ENCODE assay signal across 30 cellular contexts in genomic region chr16:75996491-75996890, GRCh38.
DNase-seq lines count a peak whose midpoint lies in the region; ATAC-seq, FAIRE-seq and TF ChIP-seq lines count a peak whose summit lies in the region.
"Had no signal": no experiment of that assay in that cellular context is flagged by ENCODE, and none has a peak within 500 bp of the region (broad histone marks: within the 10 kb centered on the region; RNA-seq: fewer than 3 reads in every experiment).

No MANE protein-coding gene starts in this region.

- CTCF ChIA-PET in HepG2 (lab: Yijun Ruan, JAX; ENCODE audit: low intra/inter-chr PET ratio, low total read pairs): no interaction called here

- H3K4me3 ChIP-seq in bronchial epithelial cell (ENCODE audit: low read depth, low read length) (no peak overlapping the region), HepG2 (replicated peaks in 1 of 3; ENCODE audit: insufficient read depth in 1 of 3, low read depth in 2 of 3, low read length in 3 of 3) (no peak overlapping the region)
- H3K4me3 ChIP-seq: A549, colonic mucosa, esophagus squamous epithelium, gastrocnemius medialis, lung, right lobe of liver had no signal

- H4K20me1 ChIP-seq in H9 (ENCODE audit: control insufficient read depth, insufficient read depth, insufficient read length): no peaks in the 10 kb centered on the region
- H4K20me1 ChIP-seq in HepG2 (ENCODE audit: insufficient read depth, low read length): no peaks in the 10 kb centered on the region

- TF ChIP-seq CTCF in bronchial epithelial cell (IDR thresholded peaks at IDR 0.05; ENCODE audit: insufficient read depth, low read length, severe bottlenecking) (no peak), H9 (conservative IDR thresholded peaks at IDR 0.05) (no peak), HepG2 (CRISPR knock-in tag; IDR thresholded peaks at IDR 0.05) (no peak)

- H3K4me3 Mint-ChIP-seq in H9: no peak overlapping the region
- H3K4me3 Mint-ChIP-seq: activated naive CD4-positive, alpha-beta T cell treated with anti-CD3 and anti-CD28 coated beads, Interleukin-2, amount 10 ng/mL, durations not matched to agents 7 days and 5 days; CD4-positive, alpha-beta T cell; effector memory CD8-positive, alpha-beta T cell; stimulated activated memory B cell treated with anti-CD40 and anti-IgM and Interleukin-4, amounts not matched to agents 10 μg/mL and 1 μg/mL and 100 μg/mL, for 72 hours; type B pancreatic cell had no signal

- H3K79me2 ChIP-seq in H9 (ENCODE audit: insufficient read depth, low read length) (no peaks in the 10 kb centered on the region), HepG2 (ENCODE audit: insufficient read depth, low read length) (no peaks in the 10 kb centered on the region)

- H2BK120ac ChIP-seq in H9 (ENCODE audit: low read depth, low read length, poor library complexity, severe bottlenecking): no peak overlapping the region

- ATAC-seq in HG02852 (IDR thresholded peaks at IDR 0.05; ENCODE audit: unreplicated experiment): peak; percentile 75
- ATAC-seq in HepG2: no peak
- ATAC-seq: A549; effector memory CD8-positive, alpha-beta T cell; gastrocnemius medialis; right lobe of liver; stimulated activated memory B cell treated with anti-CD40 and anti-IgM and Interleukin-4, amounts not matched to agents 10 μg/mL and 1 μg/mL and 100 μg/mL, for 72 hours had no signal

- no peak overlapping the region for H2BK20ac ChIP-seq in H9 (ENCODE audit: low read depth, low read length, poor library complexity, severe bottlenecking)

- in situ Hi-C loops in G401 (cut with HindIII; ENCODE audit: low sequenced_read_pairs) (no loop called here), HepG2 (cut with HindIII; ENCODE audit: extremely low pct_ligation_motif_present, low pct_unique_long_range_greater_than_20kb) (no loop called here)

- H3K9ac ChIP-seq in H9 (ENCODE audit: extremely low read depth, insufficient read length, low read length) (no peak overlapping the region), HepG2 (ENCODE audit: insufficient read depth, low read depth, low read length) (no peak overlapping the region)

- H3K36me3 ChIP-seq in bronchial epithelial cell (ENCODE audit: control insufficient read depth, insufficient read depth, low read length) (no peaks in the 10 kb centered on the region), HepG2 (replicated peaks in 1 of 2; ENCODE audit: control insufficient read depth in 1 of 2, insufficient read depth in 2 of 2, low read length in 2 of 2) (no peaks in the 10 kb centered on the region)
- H3K36me3 ChIP-seq: brain microvascular endothelial cell, colonic mucosa, esophagus squamous epithelium, gastrocnemius medialis, right lobe of liver had no signal

- H2BK5ac ChIP-seq in H9 (ENCODE audit: insufficient read length, low read length): no peak overlapping the region

- no peaks in the 10 kb centered on the region for H3K79me1 ChIP-seq in H9 (ENCODE audit: insufficient read depth, low read depth, low read length, poor library complexity, severe bottlenecking)

- no peak overlapping the region for H4K91ac ChIP-seq in H9 (ENCODE audit: insufficient read length, low read depth, low read length)

- no peak overlapping the region for H3K23ac ChIP-seq in H9 (ENCODE audit: insufficient read length, low read depth, low read length)

- no peak overlapping the region for H2BK12ac ChIP-seq in H9 (ENCODE audit: insufficient read length, low read depth, low read length)

- no peaks in the 10 kb centered on the region for H3K23me2 ChIP-seq in H9 (ENCODE audit: insufficient read length, low read depth, low read length, poor library complexity, severe bottlenecking)

- H4K5ac ChIP-seq in H9 (ENCODE audit: insufficient read length, low read depth, low read length): no peak overlapping the region

- H3K4me2 ChIP-seq in H9 (ENCODE audit: insufficient read depth, insufficient read length, low read length): no peak overlapping the region
- no peak overlapping the region for H3K4me2 ChIP-seq in HepG2 (ENCODE audit: low read depth, low read length)
- H3K4me2 ChIP-seq: A549 had no signal

- intact Hi-C loops in HepG2 (cut with micrococcal nuclease; ENCODE audit: unreplicated experiment): no loop called here

- DNase-seq in G401 (ENCODE audit: low spot score): peak; percentile 85
- DNase-seq in NCI-H146 (lab: John Stamatoyannopoulos, UW): peak; percentile 7
- peak; percentile 73 for DNase-seq in bronchial epithelial cell (ENCODE audit: low read depth)
- no peak for DNase-seq in H9
- DNase-seq in effector CD8-positive, alpha-beta T cell (lab: John Stamatoyannopoulos, UW): no peak
- no peak for DNase-seq in HT-29 (ENCODE audit: low spot score)
- DNase-seq in HepG2 (ENCODE audit: low spot score): no peak
- DNase-seq: activated CD4-positive, alpha-beta T cell treated with anti-CD3 and anti-CD28 coated beads, Interleukin-2, amount 50 U/mL, for 48 hours; activated CD4-positive, CD25-positive, alpha-beta regulatory T cell; activated naive CD4-positive, alpha-beta T cell treated with anti-CD3 and anti-CD28 coated beads, Interleukin-2, amount 10 ng/mL, durations not matched to agents 7 days and 5 days; AML-193; amniotic stem cell; brain microvascular endothelial cell; CD4-positive, alpha-beta T cell; colonic mucosa; effector memory CD8-positive, alpha-beta T cell; esophagus squamous epithelium; gastrocnemius medialis; NCI-H1930; NCI-H526; posterior cingulate gyrus; right lobe of liver; stimulated activated CD4-positive, alpha-beta T cell treated with anti-CD3 and anti-CD28 coated beads, Interleukin-12 subunit alpha, Interleukin-12 subunit beta, amount 100 ng/mL, for 4 hours; stimulated activated CD4-positive, alpha-beta T cell treated with anti-CD3 and anti-CD28 coated beads, Interleukin-4, amount 100 ng/mL, for 24 hours; substantia nigra had no signal

- H3K4me1 ChIP-seq in H9 (ENCODE audit: insufficient read depth, low read length) (no peaks in the 10 kb centered on the region), HepG2 (ENCODE audit: insufficient read depth, low read length) (no peaks in the 10 kb centered on the region)
- H3K4me1 ChIP-seq: A549, colonic mucosa, esophagus squamous epithelium, gastrocnemius medialis, right lobe of liver had no signal

- no peak overlapping the region for H3K27ac ChIP-seq in H9 (ENCODE audit: insufficient read length, low read depth, low read length)
- H3K27ac ChIP-seq in HepG2 (ENCODE audit: extremely low read length, insufficient read depth, low read length): no peak overlapping the region
- H3K27ac ChIP-seq: A549, brain microvascular endothelial cell, colonic mucosa, esophagus squamous epithelium, gastrocnemius medialis, right lobe of liver had no signal

- no peak overlapping the region for H2AFZ ChIP-seq in H9 (ENCODE audit: low read length)
- no peak overlapping the region for H2AFZ ChIP-seq in HepG2 (ENCODE audit: low read length)

- POLR2A ChIA-PET in HepG2 (lab: Yijun Ruan, JAX): no interaction called here

- H3K18ac ChIP-seq in H9 (ENCODE audit: insufficient read length, low read depth, low read length): no peak overlapping the region

- no peak for FAIRE-seq in bronchial epithelial cell (lab: Jason Lieb, UNC)
- no peak for FAIRE-seq in HepG2 (lab: Jason Lieb, UNC)
- FAIRE-seq: A549 had no signal

- H2AK5ac ChIP-seq in H9 (ENCODE audit: insufficient read length, low read length): no peak overlapping the region

- H3K56ac ChIP-seq in H9 (ENCODE audit: insufficient read length, low read depth, low read length): no peak overlapping the region

- H3K4me1 Mint-ChIP-seq in H9: no peaks in the 10 kb centered on the region
- H3K4me1 Mint-ChIP-seq: activated naive CD4-positive, alpha-beta T cell treated with anti-CD3 and anti-CD28 coated beads, Interleukin-2, amount 10 ng/mL, durations not matched to agents 7 days and 5 days; stimulated activated memory B cell treated with anti-CD40 and anti-IgM and Interleukin-4, amounts not matched to agents 10 μg/mL and 1 μg/mL and 100 μg/mL, for 72 hours had no signal

- no TSS peak for BruUV-seq in HepG2 (replicated peaks; lab: Mats Ljungman, UMichigan)

- no peaks in the 10 kb centered on the region; the same call in 1 of the 2 replicates for H3K27me3 Mint-ChIP-seq in H9 (ENCODE audit: low read depth)
- H3K27me3 Mint-ChIP-seq: activated naive CD4-positive, alpha-beta T cell treated with anti-CD3 and anti-CD28 coated beads, Interleukin-2, amount 10 ng/mL, durations not matched to agents 7 days and 5 days; CD4-positive, alpha-beta T cell; effector memory CD8-positive, alpha-beta T cell; stimulated activated memory B cell treated with anti-CD40 and anti-IgM and Interleukin-4, amounts not matched to agents 10 μg/mL and 1 μg/mL and 100 μg/mL, for 72 hours; type B pancreatic cell had no signal

- TF ChIP-seq EP300 in HepG2 (IDR thresholded peaks at IDR 0.05; ENCODE audit: low read depth in 2 of 2, low read length in 2 of 2): no peak
- no peak for TF ChIP-seq EP300 in HepG2 (CRISPR knock-in tag; IDR thresholded peaks at IDR 0.05; ENCODE audit: borderline replicate concordance)

- H3K27ac Mint-ChIP-seq in H9: no peak overlapping the region
- H3K27ac Mint-ChIP-seq: activated naive CD4-positive, alpha-beta T cell treated with anti-CD3 and anti-CD28 coated beads, Interleukin-2, amount 10 ng/mL, durations not matched to agents 7 days and 5 days; CD4-positive, alpha-beta T cell; effector memory CD8-positive, alpha-beta T cell; stimulated activated memory B cell treated with anti-CD40 and anti-IgM and Interleukin-4, amounts not matched to agents 10 μg/mL and 1 μg/mL and 100 μg/mL, for 72 hours; type B pancreatic cell had no signal

- no peak overlapping the region for H4K8ac ChIP-seq in H9 (replicated peaks; ENCODE audit: insufficient read length, low read depth, low read length)

- H3K27me3 ChIP-seq in bronchial epithelial cell (ENCODE audit: control insufficient read depth, insufficient read depth, low read length) (no peaks in the 10 kb centered on the region), H9 (ENCODE audit: insufficient read depth, low read length) (no peaks in the 10 kb centered on the region), HepG2 (ENCODE audit: control insufficient read depth in 1 of 2, insufficient read depth in 2 of 2, low read length in 2 of 2) (no peaks in the 10 kb centered on the region)
- H3K27me3 ChIP-seq: brain microvascular endothelial cell, colonic mucosa, esophagus squamous epithelium, gastrocnemius medialis, right lobe of liver had no signal

- H3K9me3 Mint-ChIP-seq in H9: no peaks in the 10 kb centered on the region; a peak in 2 of 5 replicates
- H3K9me3 Mint-ChIP-seq: effector memory CD8-positive, alpha-beta T cell; type B pancreatic cell had no signal

- H3K4ac ChIP-seq in H9 (ENCODE audit: low read depth, low read length): no peak overlapping the region

- H3T11ph ChIP-seq in H9 (ENCODE audit: low read length): no peak overlapping the region

- TF ChIP-seq POLR2A in HepG2 (IDR thresholded peaks at IDR 0.05; ENCODE audit: insufficient read depth in 1 of 2, low read depth in 2 of 2, low read length in 2 of 2): no peak

- no peak for TF ChIP-seq RAD21 in HepG2 (CRISPR knock-in tag; IDR thresholded peaks at IDR 0.05)

- H3K36me3 Mint-ChIP-seq in H9 (ENCODE audit: insufficient read depth in 1 of 3, low read depth in 3 of 3): no peaks in the 10 kb centered on the region
- H3K36me3 Mint-ChIP-seq: activated naive CD4-positive, alpha-beta T cell treated with anti-CD3 and anti-CD28 coated beads, Interleukin-2, amount 10 ng/mL, durations not matched to agents 7 days and 5 days; stimulated activated memory B cell treated with anti-CD40 and anti-IgM and Interleukin-4, amounts not matched to agents 10 μg/mL and 1 μg/mL and 100 μg/mL, for 72 hours; type B pancreatic cell had no signal

- WGBS in H9 (ENCODE audit: extremely low coverage, insufficient read length, low lambda C conversion rate): no CpG with 5 or more reads among the region's 3 CpGs
- WGBS in HepG2 (ENCODE audit: low lambda C conversion rate): 8% methylated on average over 3 of the region's 3 CpGs

- no peak overlapping the region for H2BK15ac ChIP-seq in H9 (ENCODE audit: low read depth, low read length)

- H3K9me3 ChIP-seq in H9 (ENCODE audit: control insufficient read depth, low read depth, low read length) (no peaks in the 10 kb centered on the region), HepG2 (ENCODE audit: low read length) (no peaks in the 10 kb centered on the region)
- H3K9me3 ChIP-seq: A549, colonic mucosa, esophagus squamous epithelium, gastrocnemius medialis, right lobe of liver had no signal

- H3K14ac ChIP-seq in H9 (ENCODE audit: insufficient read depth, low read length): no peak overlapping the region

Comparison
In these comparisons a context has a peak if more than half of its experiments do, and no peak if none do; other contexts are left out.
1. DNase-seq: peak in G401 (single experiment), NCI-H146 (single experiment) and bronchial epithelial cell (single experiment); none in H9 (single experiment), effector CD8-positive, alpha-beta T cell (single experiment), HT-29 (single experiment) and HepG2 (single experiment).